In the genomic region with DNA sequence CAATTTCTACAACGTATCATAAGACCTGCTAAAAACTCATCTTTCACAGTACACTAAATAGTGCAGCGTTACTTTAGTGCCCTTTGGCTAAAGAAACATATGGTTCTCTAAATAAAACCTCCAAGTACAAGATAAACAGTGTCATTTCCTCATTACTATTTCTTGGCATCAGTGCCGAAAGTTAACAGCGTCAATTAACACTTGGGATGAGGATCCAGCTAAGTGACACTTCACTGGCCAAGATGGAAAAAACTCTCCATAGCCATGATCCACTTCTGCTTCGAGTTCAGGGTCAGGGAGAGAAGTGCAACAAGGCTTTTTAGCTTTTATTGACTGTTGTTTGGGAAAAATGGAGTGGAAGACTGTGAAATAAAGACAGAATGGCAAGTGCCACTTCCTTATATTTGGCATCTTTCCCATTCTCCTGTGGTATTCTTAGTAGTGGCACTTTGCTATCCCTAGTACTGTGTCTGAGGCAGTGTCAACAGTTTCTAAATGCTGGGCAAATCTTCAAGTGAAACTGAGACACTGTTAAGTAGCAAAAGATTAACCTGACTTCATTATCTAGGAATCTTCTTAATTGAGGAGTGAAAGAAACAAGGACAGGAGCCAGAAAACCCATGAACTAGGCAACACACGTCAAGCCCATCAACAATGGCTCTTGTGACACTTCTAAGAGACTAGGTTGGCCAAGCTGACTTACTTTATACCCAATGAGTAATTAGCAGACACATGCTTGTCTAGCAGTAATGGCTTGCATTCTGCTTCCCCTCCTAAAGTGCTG, we compare ENCODE assay signal across 11 cellular contexts.
DNase-seq lines count a peak whose midpoint lies in the region; ATAC-seq and TF ChIP-seq lines count a peak whose summit lies in the region.
"Had no signal": no experiment of that assay in that cellular context is flagged by ENCODE, and none has a peak within 500 bp of the region (broad histone marks: within the 10 kb centered on the region; RNA-seq: fewer than 3 reads in every experiment).

No MANE protein-coding gene starts in this region.

- H3K9me3 ChIP-seq in right atrium auricular region = no peaks in the 10 kb centered on the region
- no peaks in the 10 kb centered on the region for H3K9me3 ChIP-seq in BE2C
- H3K9me3 ChIP-seq in stomach = no peaks in the 10 kb centered on the region

- peak; percentile 92 for ATAC-seq in Right ventricle myocardium inferior

- WGBS in stomach, 5 donors = 23 to 39% (median 32%) methylated on average over 6 of the region's 6 CpGs

- intact Hi-C loops in Right ventricle myocardium inferior (cut with DNase I) = loop anchor here (1.0 kb wide), 1 partner anchor 190 kb away; no protein-coding TSS in a partner anchor
- intact Hi-C loops in cardiac septum (cut with DNase I) = no loop called here
- intact Hi-C loops in stomach (cut with DNase I; ENCODE audit: low total_unique reads) = no loop called here

- no peak for TF ChIP-seq POLR2A in stomach (IDR thresholded peaks at IDR 0.05)

- no peaks in the 10 kb centered on the region for H3K27me3 ChIP-seq in right atrium auricular region
- H3K27me3 ChIP-seq in BE2C = no peaks in the 10 kb centered on the region
- no peaks in the 10 kb centered on the region for H3K27me3 ChIP-seq in stomach

- TF ChIP-seq CTCF in VCaP (conservative IDR thresholded peaks at IDR 0.05) (no peak), right atrium auricular region (IDR thresholded peaks at IDR 0.05) (no peak), BE2C (IDR thresholded peaks at IDR 0.05; ENCODE audit: low read depth, low read length) (no peak), stomach (IDR thresholded peaks at IDR 0.05) (no peak)

- peak overlapping the region; percentile 18; the same call in 1 of the 2 replicates for H3K27ac ChIP-seq in VCaP
- H3K27ac ChIP-seq in right atrium auricular region = peak overlapping the region; percentile 46 to 77
- H3K27ac ChIP-seq in stomach = peak overlapping the region in 1 of 5 donors; percentile 24
- H3K27ac ChIP-seq: coronary artery had no signal

- no peaks in the 10 kb centered on the region for H3K36me3 ChIP-seq in right atrium auricular region
- H3K36me3 ChIP-seq in BE2C = no peaks in the 10 kb centered on the region
- no peaks in the 10 kb centered on the region for H3K36me3 ChIP-seq in stomach

- DNase-seq in Right ventricle myocardium inferior (ENCODE audit: missing footprints) = no peak
- no peak for DNase-seq in cardiac septum (ENCODE audit: low spot score)
- no peak for DNase-seq in right atrium auricular region (ENCODE audit: low spot score)
- no peak for DNase-seq in D341Med (ENCODE audit: low spot score)
- no peak for DNase-seq in stimulated activated naive CD4-positive, alpha-beta T cell treated with Interleukin-2 at 50 U/mL for 16 hours (lab: John Stamatoyannopoulos, UW)
- DNase-seq in BE2C = no peak
- no peak for DNase-seq in stomach
- DNase-seq: activated B cell treated with CpG ODN at 0.5 μM for 24 hours; activated naive CD8-positive, alpha-beta T cell treated with anti-CD3 and anti-CD28 coated beads for 36 hours had no signal

- H3K4me3 ChIP-seq in right atrium auricular region = no peak overlapping the region
- H3K4me3 ChIP-seq in BE2C (ENCODE audit: low read depth, low read length) = no peak overlapping the region
- no peak overlapping the region for H3K4me3 ChIP-seq in stomach
- H3K4me3 ChIP-seq: coronary artery had no signal

- peaks cover 0 to 5% of the 10 kb centered on the region in 2 donors for H3K4me1 ChIP-seq in right atrium auricular region
- H3K4me1 ChIP-seq in BE2C = no peaks in the 10 kb centered on the region
- H3K4me1 ChIP-seq in stomach = peaks cover 0 to 10% (median 4%) of the 10 kb centered on the region in 4 donors

- TF ChIP-seq EP300 in stomach (IDR thresholded peaks at IDR 0.05) = no peak
